ENCODE assay signal across 8 cellular contexts in genomic region chr15:40093224-40093842, GRCh38. TPM values are rescaled to one million over a fixed set of nuclear protein-coding genes. Genes with fewer than 3 reads are reported as not detected.
DNase-seq lines count a peak whose midpoint lies in the region; ATAC-seq, FAIRE-seq and TF ChIP-seq lines count a peak whose summit lies in the region.

No MANE protein-coding gene starts in this region.

- peaks cover 0 to 27% (median 6%) of the 10 kb centered on the region in 9 donors for H3K36me3 ChIP-seq in heart left ventricle
- H3K36me3 ChIP-seq in GM12878 (ENCODE audit: control insufficient read depth in 2 of 2, insufficient read depth in 2 of 2, low read length in 1 of 2): peaks cover 18 to 19% of the 10 kb centered on the region in 2 experiments
- H3K36me3 ChIP-seq in mucosa of rectum (ENCODE audit: control insufficient read depth in 2 of 2, insufficient read depth in 2 of 2, low read length in 2 of 2): peaks cover 3 to 19% of the 10 kb centered on the region in 2 donors
- H3K36me3 ChIP-seq in vagina: peaks cover 0 to 10% of the 10 kb centered on the region in 2 donors

- intact Hi-C loops in heart left ventricle (cut with DNase I) (no loop called here), Right ventricle myocardium inferior (cut with DNase I) (no loop called here), GM12878 (cut with micrococcal nuclease; ENCODE audit: unreplicated experiment) (no loop called here), vagina (cut with DNase I) (no loop called here)

- CTCF ChIA-PET in GM12878 (lab: Yijun Ruan, JAX): interaction anchor here (1.2 to 19.0 kb wide), 5 partner anchors 12 to 49 kb away, joined by 3 to 776 read pairs (median 126); partner anchors contain the start of genes BMF and SRP14

- no peak overlapping the region for H3K4me3 ChIP-seq in heart left ventricle
- H3K4me3 ChIP-seq in GM12878: no peak overlapping the region
- H3K4me3 ChIP-seq in mucosa of rectum (ENCODE audit: low read length in 2 of 2): no peak overlapping the region
- peak overlapping the region in 1 of 2 donors; percentile 13 for H3K4me3 ChIP-seq in vagina

- ATAC-seq in heart left ventricle: no peak
- no peak for ATAC-seq in Right ventricle myocardium inferior
- ATAC-seq in GM12878: peak; percentile 38
- ATAC-seq in GM18873 (IDR thresholded peaks at IDR 0.05; ENCODE audit: low FRiP score, unreplicated experiment): no peak

- H4K20me1 ChIP-seq in GM12878 (ENCODE audit: control insufficient read depth, insufficient read depth): no peaks in the 10 kb centered on the region

- in situ Hi-C loops in GM12878 (cut with MboI): no loop called here

- H3K9me3 Mint-ChIP-seq in T-helper 2 cell treated with Interferon-gamma antibody and Interleukin-4, amounts not matched to agents 5 μg/mL and 100 μg/mL, for 36 hours: no peaks in the 10 kb centered on the region

- peaks cover 42% of the 10 kb centered on the region for H3K4me1 Mint-ChIP-seq in T-helper 2 cell treated with Interferon-gamma antibody and Interleukin-4, amounts not matched to agents 5 μg/mL and 100 μg/mL, for 36 hours (ENCODE audit: low read depth)

- POLR2A ChIA-PET in GM12878 (lab: Charles Lee): interaction anchor here (0.8 to 12.7 kb wide), 8 partner anchors 10 to 48 kb away, joined by 3 to 208 read pairs (median 4); partner anchors contain the start of gene BMF

- H3K27me3 ChIP-seq in heart left ventricle: no peaks in the 10 kb centered on the region
- no peaks in the 10 kb centered on the region for H3K27me3 ChIP-seq in GM12878 (replicated peaks in 1 of 2; ENCODE audit: control insufficient read depth in 2 of 2, insufficient read depth in 2 of 2, low read length in 1 of 2)
- no peaks in the 10 kb centered on the region for H3K27me3 ChIP-seq in mucosa of rectum (ENCODE audit: control insufficient read depth in 2 of 2, insufficient read depth in 2 of 2, low read length in 2 of 2)
- no peaks in the 10 kb centered on the region for H3K27me3 ChIP-seq in vagina

- H3K27ac ChIP-seq in heart left ventricle (peak overlapping the region; percentile 42 to 92 (median 72)), GM12878 (ENCODE audit: control insufficient read depth, insufficient read depth) (peak overlapping the region; percentile 100), mucosa of rectum (ENCODE audit: low read depth in 2 of 2, low read length in 2 of 2) (peak overlapping the region; percentile 70 to 79), vagina (peak overlapping the region; percentile 96)

- no peak for FAIRE-seq in GM12878 (lab: Jason Lieb, UNC)

- H3K27ac Mint-ChIP-seq in T-helper 2 cell treated with Interferon-gamma antibody and Interleukin-4, amounts not matched to agents 5 μg/mL and 100 μg/mL, for 36 hours: no peak overlapping the region

- no peak for TF ChIP-seq EP300 in GM12878 (IDR thresholded peaks at IDR 0.05; ENCODE audit: borderline replicate concordance in 1 of 2, control insufficient read depth in 1 of 2, low read depth in 2 of 2, low read length in 2 of 2)

- SMC1A ChIA-PET in GM12878 (lab: Charles Lee; ENCODE audit: uncharacterized antibody, unreplicated experiment): interaction anchor here (2.1 to 43.9 kb wide), 4 partner anchors 11 to 54 kb away, joined by 8 to 1082 read pairs (median 981); partner anchors contain the start of genes BMF and SRP14

- H3K36me3 Mint-ChIP-seq in T-helper 2 cell treated with Interferon-gamma antibody and Interleukin-4, amounts not matched to agents 5 μg/mL and 100 μg/mL, for 36 hours (ENCODE audit: low read depth): peaks cover 11% of the 10 kb centered on the region

- TF ChIP-seq POLR2A in heart left ventricle (IDR thresholded peaks at IDR 0.05) (no peak), GM12878 (IDR thresholded peaks at IDR 0.05; ENCODE audit: low read depth, low read length) (no peak), vagina (IDR thresholded peaks at IDR 0.05) (no peak)

- H2AFZ ChIP-seq in GM12878 (ENCODE audit: control insufficient read depth, low read depth, low read length): no peak overlapping the region; the same call in 1 of the 2 replicates

- TF ChIP-seq CTCF in heart left ventricle (IDR thresholded peaks at IDR 0.05): no peak
- TF ChIP-seq CTCF in GM12878 (IDR thresholded peaks at IDR 0.05 in 2 of 3, conservative IDR thresholded peaks at IDR 0.05 in 1 of 3; ENCODE audit: control insufficient read depth in 2 of 3, extremely low read depth in 1 of 3, insufficient read depth in 1 of 3, low read depth in 3 of 3, low read length in 3 of 3): no peak
- TF ChIP-seq CTCF in vagina (IDR thresholded peaks at IDR 0.05): no peak

- no peak for DNase-seq in heart left ventricle
- no peak for DNase-seq in Right ventricle myocardium inferior (ENCODE audit: missing footprints)
- no peak for DNase-seq in GM12878 (ENCODE audit: low read depth, low spot score)
- no peak for DNase-seq in vagina (ENCODE audit: extremely low spot score in 2 of 2)
- no peak for DNase-seq in T-helper 2 cell treated with Interferon-gamma antibody and Interleukin-4, amounts not matched to agents 5 μg/mL and 100 μg/mL, for 36 hours (ENCODE audit: low spot score)
- no peak for DNase-seq in pons (ENCODE audit: low spot score)

- WGBS in heart left ventricle, 4 donors: 49 to 57% (median 54%) methylated on average over 18 of the region's 18 CpGs
- 20% methylated on average over 18 of the region's 18 CpGs for WGBS in GM12878 (ENCODE audit: insufficient coverage, insufficient replicate concordance, low lambda C conversion rate, missing lambda C conversion rate)

- H3K4me1 ChIP-seq in heart left ventricle: peaks cover 17 to 80% (median 65%) of the 10 kb centered on the region in 12 donors
- peaks cover 57% of the 10 kb centered on the region for H3K4me1 ChIP-seq in GM12878 (ENCODE audit: control insufficient read depth, insufficient read depth, low read length)
- H3K4me1 ChIP-seq in mucosa of rectum (ENCODE audit: control insufficient read depth in 2 of 2, insufficient read depth in 2 of 2, low read length in 2 of 2): peaks cover 53 to 59% of the 10 kb centered on the region in 2 donors
- H3K4me1 ChIP-seq in vagina: peaks cover 100% of the 10 kb centered on the region

- H3K9me3 ChIP-seq in heart left ventricle (no peaks in the 10 kb centered on the region), GM12878 (replicated peaks; ENCODE audit: control insufficient read depth, insufficient read depth, low read length) (no peaks in the 10 kb centered on the region), mucosa of rectum (ENCODE audit: control insufficient read depth in 2 of 2, low read length in 2 of 2) (no peaks in the 10 kb centered on the region), vagina (no peaks in the 10 kb centered on the region)

- peak overlapping the region; percentile 31; the same call in 1 of the 2 replicates for H3K9ac ChIP-seq in GM12878 (ENCODE audit: control insufficient read depth, insufficient read depth, low read length)
- H3K9ac ChIP-seq in mucosa of rectum (ENCODE audit: low read depth in 1 of 2, low read length in 2 of 2): peak overlapping the region in 1 of 2 donors; percentile 19

- BruUV-seq in GM12878 (replicated peaks; lab: Mats Ljungman, UMichigan): no TSS peak

- no peak overlapping the region for H3K4me3 Mint-ChIP-seq in T-helper 2 cell treated with Interferon-gamma antibody and Interleukin-4, amounts not matched to agents 5 μg/mL and 100 μg/mL, for 36 hours

- RAD21 ChIA-PET in GM12878 (lab: Charles Lee; ENCODE audit: unreplicated experiment): interaction anchor here (1.0 to 24.6 kb wide), 5 partner anchors 11 to 47 kb away, joined by 3 to 903 read pairs (median 111); partner anchors contain the start of gene BMF

- peaks cover 41% of the 10 kb centered on the region for H3K79me2 ChIP-seq in GM12878 (ENCODE audit: control insufficient read depth, insufficient read depth, low read length)

- H3K4me2 ChIP-seq in GM12878 (ENCODE audit: control insufficient read depth, insufficient read depth): peak overlapping the region; percentile 39; the same call in 1 of the 2 replicates

- no peak for TF ChIP-seq RAD21 in GM12878 (IDR thresholded peaks at IDR 0.05; ENCODE audit: insufficient read depth, low read depth, low read length)

- no peaks in the 10 kb centered on the region for H3K27me3 Mint-ChIP-seq in T-helper 2 cell treated with Interferon-gamma antibody and Interleukin-4, amounts not matched to agents 5 μg/mL and 100 μg/mL, for 36 hours (ENCODE audit: low read depth)

RNA-seq across cellular contexts. Expression of gene BMF, which starts 15.3 kb away (rescaled TPM):
- 10 to 100 TPM in 2 of 9 donors, 1 to 10 TPM in 7; 1.2 to 12.9 (median 3.5) TPM for total RNA-seq in heart left ventricle
- polyA plus RNA-seq in heart left ventricle: 1 to 10 TPM; 2.5 to 2.9 TPM
- total RNA-seq in Right ventricle myocardium inferior: 3.2 TPM
- 43.4 and 50.5 TPM in 2 replicates for total RNA-seq in GM12878 (2013; cell fraction: nucleolus; rRNA removed)
- total RNA-seq in GM12878 (2014; rRNA removed): 17.3 and 19.2 TPM in 2 replicates
- 16.4 and 20.1 TPM in 2 replicates for total RNA-seq in GM12878 (2014; rRNA removed; fragmentation: Illumina TruSeq; extraction: Trizol)
- total RNA-seq in GM12878 (2021): 34.9 and 35.7 TPM in 2 replicates
- polyA plus RNA-seq in GM12878 (2011; ENCODE audit: low read depth): 20.0 TPM
- polyA plus RNA-seq in GM12878 (2011; rRNA removed): 14.7 and 22.1 TPM in 2 replicates
- polyA plus RNA-seq in GM12878 (2011; cell fraction: cytosol; rRNA removed): 27.1 and 27.9 TPM in 2 replicates
- 24.6 and 24.9 TPM in 2 replicates for polyA plus RNA-seq in GM12878 (2011; cell fraction: nucleus; rRNA removed)
- 26.9 and 30.0 TPM in 2 replicates for polyA plus RNA-seq in GM12878 (2012)
- 17.4 and 23.8 TPM in 2 replicates for polyA plus RNA-seq in GM12878 (2014; fragmentation: Illumina TruSeq; extraction: Trizol)
- 1 to 10 TPM in 1 of 2 experiments, under 1 TPM in 1; 0.82 to 1.3 TPM for polyA plus RNA-seq in GM12878 (2014; fragmentation: Nextera tagmentation; extraction: Ambion mirVana)
- 26.8 and 27.5 TPM in 2 replicates for polyA plus RNA-seq in GM12878 (2014; rRNA removed)
- 1 to 10 TPM; 4.0 to 4.2 TPM for polyA plus RNA-seq in GM12878 (2016; fragmentation: Nextera tagmentation; extraction: Ambion mirVana)
- 21.4 and 35.2 TPM in 2 replicates for polyA minus RNA-seq in GM12878 (2011; rRNA and poly(A)+ RNA removed)
- 8.8 and 9.4 TPM in 2 replicates for polyA minus RNA-seq in GM12878 (2011; cell fraction: cytosol; rRNA and poly(A)+ RNA removed)
- 9.3 and 14.4 TPM in 2 replicates for polyA minus RNA-seq in GM12878 (2011; cell fraction: nucleus; rRNA and poly(A)+ RNA removed)
- 2.9 TPM for total RNA-seq in vagina

RNA-seq across cellular contexts. Expression of gene SRP14, which starts 54.4 kb away (rescaled TPM):
- total RNA-seq in heart left ventricle: 100 to 1,000 TPM; 189 to 446 (median 218) TPM
- 100 to 1,000 TPM; 379 to 702 TPM for polyA plus RNA-seq in heart left ventricle
- 232 TPM for total RNA-seq in Right ventricle myocardium inferior
- total RNA-seq in GM12878 (2013; cell fraction: nucleolus; rRNA removed): 27.7 and 29.4 TPM in 2 replicates
- 273 and 320 TPM in 2 replicates for total RNA-seq in GM12878 (2014; rRNA removed)
- 181 and 189 TPM in 2 replicates for total RNA-seq in GM12878 (2014; rRNA removed; fragmentation: Illumina TruSeq; extraction: Trizol)
- 141 TPM in 2 replicates for total RNA-seq in GM12878 (2021)
- 301 TPM for polyA plus RNA-seq in GM12878 (2011; ENCODE audit: low read depth)
- polyA plus RNA-seq in GM12878 (2011; rRNA removed): 431 and 589 TPM in 2 replicates
- 161 and 219 TPM in 2 replicates for polyA plus RNA-seq in GM12878 (2011; cell fraction: cytosol; rRNA removed)
- polyA plus RNA-seq in GM12878 (2011; cell fraction: nucleus; rRNA removed): 122 and 149 TPM in 2 replicates
- 239 and 266 TPM in 2 replicates for polyA plus RNA-seq in GM12878 (2012)
- polyA plus RNA-seq in GM12878 (2014; fragmentation: Illumina TruSeq; extraction: Trizol): 364 and 455 TPM in 2 replicates
- polyA plus RNA-seq in GM12878 (2014; fragmentation: Nextera tagmentation; extraction: Ambion mirVana): 1,000 to 10,000 TPM; 1,041 to 1,182 TPM
- 546 and 554 TPM in 2 replicates for polyA plus RNA-seq in GM12878 (2014; rRNA removed)
- 100 to 1,000 TPM; 806 to 826 TPM for polyA plus RNA-seq in GM12878 (2016; fragmentation: Nextera tagmentation; extraction: Ambion mirVana)
- polyA minus RNA-seq in GM12878 (2011; rRNA and poly(A)+ RNA removed): 69.2 and 71.6 TPM in 2 replicates
- polyA minus RNA-seq in GM12878 (2011; cell fraction: cytosol; rRNA and poly(A)+ RNA removed): 31.9 and 39.9 TPM in 2 replicates
- polyA minus RNA-seq in GM12878 (2011; cell fraction: nucleus; rRNA and poly(A)+ RNA removed): 33.1 and 43.4 TPM in 2 replicates
- 409 TPM for total RNA-seq in vagina
